ENCODE assay signal across 1 cellular context in genomic region chr1:229217716-229218115, GRCh38.
TF ChIP-seq lines count a peak whose summit lies in the region.

No MANE protein-coding gene starts in this region.

TF ChIP-seq in H1, 55 proteins besides CTCF, POLR2A, EP300 and RAD21:
- TF ChIP-seq JUND (IDR thresholded peaks at IDR 0.05; ENCODE audit: low read length) (no peak), CHD1 (IDR thresholded peaks at IDR 0.05; ENCODE audit: low read depth, low read length) (no peak), TAF1 (IDR thresholded peaks at IDR 0.05; ENCODE audit: low read depth, low read length) (no peak)
